33 cellular contexts compared by ENCODE assay signal in the genomic region with DNA sequence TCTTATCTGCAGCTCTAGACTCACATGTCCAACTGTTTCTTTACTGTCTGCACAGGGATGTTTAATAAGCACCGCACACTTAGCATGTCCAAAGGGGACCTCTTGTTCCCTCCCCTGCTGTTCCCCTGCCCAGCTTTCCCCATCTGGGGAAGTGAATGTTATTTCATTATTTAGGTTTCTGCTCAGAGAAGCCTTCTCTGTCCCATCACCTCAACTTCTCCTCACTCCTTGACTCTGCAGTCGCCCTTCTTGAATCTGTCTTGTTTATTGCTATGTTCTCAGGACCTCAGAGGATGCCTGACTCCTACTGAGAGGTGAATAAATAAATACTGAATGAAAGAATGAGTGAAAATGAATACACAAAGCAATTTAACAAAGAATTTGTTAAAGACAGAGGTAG.
DNase-seq lines count a peak whose midpoint lies in the region; ATAC-seq and TF ChIP-seq lines count a peak whose summit lies in the region.
"Had no signal": no experiment of that assay in that cellular context is flagged by ENCODE, and none has a peak within 500 bp of the region (broad histone marks: within the 10 kb centered on the region; RNA-seq: fewer than 3 reads in every experiment).

No MANE protein-coding gene starts in this region.

- peak overlapping the region; percentile 47 for H3K27ac Mint-ChIP-seq in neural crest cell (ENCODE audit: unreplicated experiment)
- H3K27ac Mint-ChIP-seq: activated CD4-positive, alpha-beta memory T cell treated with anti-CD3 and anti-CD28 coated beads for 36 hours; activated naive CD4-positive, alpha-beta T cell treated with anti-CD3 and anti-CD28 coated beads for 36 hours; activated T-helper 1 cell treated with anti-CD3 and anti-CD28 coated beads, Interleukin-12 subunit alpha, Interleukin-12 subunit beta, Interleukin-2, Interleukin-4 antibody, amounts not matched to agents 30 ng/mL and 10 ng/mL and 1 ng/mL, durations not matched to agents 14 hours and 24 hours and 36 hours; natural killer cell treated with Interleukin-12 subunit alpha and Interleukin-12 subunit beta and Interleukin-15 and Interleukin-18, amount 100 ng/mL, for 72 hours had no signal

- TF ChIP-seq CTCF in astrocyte of the spinal cord (IDR thresholded peaks at IDR 0.05; ENCODE audit: low read depth, low read length) (no peak), neural crest cell (conservative IDR thresholded peaks at IDR 0.05) (no peak)

- peak in 2 of 3 experiments; percentile 9 to 21 for DNase-seq in NCI-H1417 (lab: John Stamatoyannopoulos, UW)
- DNase-seq in NCI-H1417 treated with DMSO at 0.1 percent for 48 hours (lab: John Stamatoyannopoulos, UW) = no peak
- DNase-seq in astrocyte of the spinal cord (ENCODE audit: low read depth, low spot score) = peak; percentile 71
- no peak for DNase-seq in neural crest cell (ENCODE audit: low read depth, low spot score)
- DNase-seq in ureter (ENCODE audit: low spot score) = peak; percentile 17
- DNase-seq in SW480 (ENCODE audit: low spot score) = no peak
- DNase-seq in OCI-M2 (lab: John Stamatoyannopoulos, UW; ENCODE audit: unreplicated experiment) = no peak
- DNase-seq: 8988T; activated CD4-positive, alpha-beta memory T cell treated with anti-CD3 and anti-CD28 coated beads for 36 hours; activated CD4-positive, CD25-positive, alpha-beta regulatory T cell treated with anti-CD3 and anti-CD28 coated beads, Interleukin-2, amount 50 U/mL, for 72 hours; activated naive CD4-positive, alpha-beta T cell treated with anti-CD3 and anti-CD28 coated beads for 36 hours; body of pancreas; cerebellar nuclear complex; hippocampal formation; NCI-H1048; NCI-H187 treated with DMSO at 0.1 percent for 48 hours; NCI-H2171 treated with DMSO at 0.1 percent for 48 hours; NCI-H526; pancreas; retina; SHP77; stimulated activated CD4-positive, alpha-beta T cell treated with anti-CD3 and anti-CD28 coated beads, Interleukin-1b, Interleukin-23, amount 100 ng/mL, for 48 hours; stimulated activated naive CD8-positive, alpha-beta T cell treated with anti-CD3 and anti-CD28 coated beads, Interleukin-15, Interleukin-2, amounts not matched to agents 100 U/mL and 50 U/mL, for 24 hours; T-helper 2 cell; tibial artery had no signal

- in situ Hi-C loops in astrocyte of the spinal cord (cut with HindIII; ENCODE audit: low sequenced_read_pairs) = no loop called here

- H3K4me3 ChIP-seq in astrocyte of the spinal cord (ENCODE audit: low read depth, low read length) = no peak overlapping the region
- H3K4me3 ChIP-seq: body of pancreas, gastroesophageal sphincter, lung, pancreas, skin epidermis, tibial artery had no signal

- H3K9me3 Mint-ChIP-seq in neural crest cell = no peaks in the 10 kb centered on the region
- H3K9me3 Mint-ChIP-seq: activated CD4-positive, alpha-beta memory T cell treated with anti-CD3 and anti-CD28 coated beads for 36 hours; activated naive CD4-positive, alpha-beta T cell treated with anti-CD3 and anti-CD28 coated beads for 36 hours; activated T-helper 1 cell treated with anti-CD3 and anti-CD28 coated beads, Interleukin-12 subunit alpha, Interleukin-12 subunit beta, Interleukin-2, Interleukin-4 antibody, amounts not matched to agents 30 ng/mL and 10 ng/mL and 1 ng/mL, durations not matched to agents 14 hours and 24 hours and 36 hours; CD14-positive monocyte; natural killer cell treated with Interleukin-12 subunit alpha and Interleukin-12 subunit beta and Interleukin-15 and Interleukin-18, amount 100 ng/mL, for 72 hours had no signal

- no peak for ATAC-seq in GM18909 (IDR thresholded peaks at IDR 0.05; ENCODE audit: poor library complexity, unreplicated experiment)
- ATAC-seq: body of pancreas; gastroesophageal sphincter; natural killer cell treated with Interleukin-12 subunit alpha and Interleukin-12 subunit beta and Interleukin-15 and Interleukin-18, amount 100 ng/mL, for 72 hours; Panc1; pancreas; stimulated activated naive CD8-positive, alpha-beta T cell treated with anti-CD3 and anti-CD28 coated beads, Interleukin-15, Interleukin-2, amounts not matched to agents 100 U/mL and 50 U/mL, for 24 hours had no signal

- H3K36me3 Mint-ChIP-seq in neural crest cell (ENCODE audit: low read depth) = peaks cover 2% of the 10 kb centered on the region
- H3K36me3 Mint-ChIP-seq: activated CD4-positive, alpha-beta memory T cell treated with anti-CD3 and anti-CD28 coated beads for 36 hours; natural killer cell treated with Interleukin-12 subunit alpha and Interleukin-12 subunit beta and Interleukin-15 and Interleukin-18, amount 100 ng/mL, for 72 hours had no signal

- H3K4me1 Mint-ChIP-seq in neural crest cell = peaks cover 70% of the 10 kb centered on the region

- H3K27me3 Mint-ChIP-seq in neural crest cell (ENCODE audit: low read depth) = no peaks in the 10 kb centered on the region

- no peak overlapping the region for H3K4me3 Mint-ChIP-seq in neural crest cell
- H3K4me3 Mint-ChIP-seq: activated CD4-positive, alpha-beta memory T cell treated with anti-CD3 and anti-CD28 coated beads for 36 hours; activated naive CD4-positive, alpha-beta T cell treated with anti-CD3 and anti-CD28 coated beads for 36 hours; activated T-helper 1 cell treated with anti-CD3 and anti-CD28 coated beads, Interleukin-12 subunit alpha, Interleukin-12 subunit beta, Interleukin-2, Interleukin-4 antibody, amounts not matched to agents 30 ng/mL and 10 ng/mL and 1 ng/mL, durations not matched to agents 14 hours and 24 hours and 36 hours; CD14-positive monocyte; natural killer cell treated with Interleukin-12 subunit alpha and Interleukin-12 subunit beta and Interleukin-15 and Interleukin-18, amount 100 ng/mL, for 72 hours had no signal

Comparison
In these comparisons a context has a peak if more than half of its experiments do, and no peak if none do; other contexts are left out.
1. DNase-seq: peak in NCI-H1417 (2 of 3), astrocyte of the spinal cord (single experiment) and ureter (single experiment); none in NCI-H1417 treated with DMSO at 0.1 percent for 48 hours (single experiment), neural crest cell (single experiment), SW480 (single experiment) and OCI-M2 (single experiment).